Comparison of ENCODE assay signal across 1 cellular context in the genomic region with DNA sequence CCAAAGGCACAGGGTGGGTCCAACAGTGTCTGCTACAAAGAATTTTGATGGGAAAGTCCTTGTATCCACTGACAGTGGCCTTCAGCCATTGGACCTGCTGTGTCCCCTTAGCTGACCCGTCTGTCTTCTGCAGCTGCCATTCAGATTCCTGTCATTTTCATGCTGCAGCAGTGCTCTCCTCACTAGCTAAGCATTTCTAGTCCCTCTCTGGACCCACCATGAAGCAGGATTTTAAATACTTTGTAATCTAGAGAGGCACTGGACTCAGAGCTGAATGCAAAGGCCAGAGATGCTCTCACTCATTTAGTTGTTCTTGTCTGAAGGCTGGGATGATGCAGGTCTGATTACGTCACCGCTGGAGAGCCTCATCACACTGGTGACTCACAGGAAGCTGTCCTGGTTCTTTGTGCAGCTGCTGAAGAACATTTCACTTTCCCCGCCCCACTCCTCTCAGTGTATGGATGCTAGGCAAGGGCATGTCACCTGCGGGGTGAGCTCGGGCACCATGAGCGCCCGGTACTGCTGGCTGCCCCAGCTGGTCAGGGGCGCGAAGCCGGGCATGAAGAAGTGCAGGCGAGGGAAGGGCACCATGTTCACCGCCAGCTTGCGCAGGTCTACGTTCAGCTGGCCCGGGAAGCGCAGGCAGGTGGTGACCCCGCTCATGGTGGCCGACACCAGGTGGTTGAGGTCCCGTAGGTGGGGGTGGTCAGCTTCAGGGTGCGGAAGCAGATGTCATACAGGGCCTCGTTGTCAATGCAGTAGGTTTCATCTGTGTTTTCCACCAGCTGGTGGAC.
TF ChIP-seq lines count a peak whose summit lies in the region.

No MANE protein-coding gene starts in this region.

TF ChIP-seq in IMR-90, 13 proteins besides CTCF, POLR2A, EP300 and RAD21:
- no peak for TF ChIP-seq SMC3 (IDR thresholded peaks at IDR 0.05; ENCODE audit: low read depth, low read length)
- no peak for TF ChIP-seq CHD1 (IDR thresholded peaks at IDR 0.05; ENCODE audit: low read depth, low read length)
- TF ChIP-seq, protein P1, sequence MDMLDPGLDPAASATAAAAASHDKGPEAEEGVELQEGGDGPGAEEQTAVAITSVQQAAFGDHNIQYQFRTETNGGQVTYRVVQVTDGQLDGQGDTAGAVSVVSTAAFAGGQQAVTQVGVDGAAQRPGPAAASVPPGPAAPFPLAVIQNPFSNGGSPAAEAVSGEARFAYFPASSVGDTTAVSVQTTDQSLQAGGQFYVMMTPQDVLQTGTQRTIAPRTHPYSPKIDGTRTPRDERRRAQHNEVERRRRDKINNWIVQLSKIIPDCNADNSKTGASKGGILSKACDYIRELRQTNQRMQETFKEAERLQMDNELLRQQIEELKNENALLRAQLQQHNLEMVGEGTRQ (IDR thresholded peaks at IDR 0.05; ENCODE audit: low read depth, low read length): no peak
- TF ChIP-seq MAFK (IDR thresholded peaks at IDR 0.05; ENCODE audit: low read depth, low read length): no peak
- no peak for TF ChIP-seq RFX5 (IDR thresholded peaks at IDR 0.05; ENCODE audit: low read depth, low read length)
- no peak for TF ChIP-seq ELK1 (IDR thresholded peaks at IDR 0.05; ENCODE audit: borderline replicate concordance, low read depth, low read length)
- TF ChIP-seq BHLHE40 (IDR thresholded peaks at IDR 0.05; ENCODE audit: low read depth, low read length): 0 out of 2 replicates have a peak, but pooled peaks have one; percentile 17
- TF ChIP-seq RCOR1 (IDR thresholded peaks at IDR 0.05; ENCODE audit: insufficient replicate concordance, low read length): no peak
- no peak for TF ChIP-seq NFE2L2 (IDR thresholded peaks at IDR 0.05; ENCODE audit: low read depth, low read length)
- TF ChIP-seq CEBPB (IDR thresholded peaks at IDR 0.05; ENCODE audit: low read depth, low read length): peak; percentile 94
- no peak for TF ChIP-seq MAZ (IDR thresholded peaks at IDR 0.05; ENCODE audit: borderline replicate concordance, low read depth, low read length)
- TF ChIP-seq FOS (IDR thresholded peaks at IDR 0.05; ENCODE audit: low read depth, low read length): peak; percentile 94
